In genomic region chrX:95675794-95676193, GRCh38 we compare ENCODE assay signal across 16 cellular contexts.
DNase-seq lines count a peak whose midpoint lies in the region; ATAC-seq, FAIRE-seq and TF ChIP-seq lines count a peak whose summit lies in the region.
"Had no signal": no experiment of that assay in that cellular context is flagged by ENCODE, and none has a peak within 500 bp of the region (broad histone marks: within the 10 kb centered on the region; RNA-seq: fewer than 3 reads in every experiment).

No MANE protein-coding gene starts in this region.

- TF ChIP-seq POLR2A in H1 (IDR thresholded peaks at IDR 0.05; ENCODE audit: control extremely low read depth in 1 of 2, low read depth in 2 of 2, low read length in 2 of 2) = no peak

- no peak overlapping the region for H2AK5ac ChIP-seq in H1 (ENCODE audit: low read depth, low read length)

- ATAC-seq in stimulated activated naive CD8-positive, alpha-beta T cell treated with anti-CD3 and anti-CD28 coated beads, Interleukin-15, Interleukin-2, amounts not matched to agents 100 U/mL and 50 U/mL, for 24 hours = no peak

- H3K4me1 ChIP-seq in H1 (replicated peaks in 1 of 4; ENCODE audit: control insufficient read depth in 3 of 4, insufficient read depth in 4 of 4, low read length in 3 of 4) (no peaks in the 10 kb centered on the region), smooth muscle cell (ENCODE audit: low read depth) (peaks cover 7% of the 10 kb centered on the region)

- DNase-seq in NCI-H446 treated with DMSO at 0.1 percent for 48 hours (lab: John Stamatoyannopoulos, UW) = peak; percentile 34
- DNase-seq in H1 (ENCODE audit: low read depth in 1 of 2, low spot score in 2 of 2) = no peak
- DNase-seq in fibroblast of the aortic adventitia (ENCODE audit: low read depth) = peak; percentile 17
- no peak for DNase-seq in smooth muscle cell (lab: John Stamatoyannopoulos, UW; ENCODE audit: unreplicated experiment)
- DNase-seq in NCI-H1092 (lab: John Stamatoyannopoulos, UW) = no peak
- no peak for DNase-seq in stimulated activated naive CD8-positive, alpha-beta T cell treated with anti-CD3 and anti-CD28 coated beads, Interleukin-15, Interleukin-2, amounts not matched to agents 100 U/mL and 50 U/mL, for 24 hours
- DNase-seq in putamen (ENCODE audit: low spot score) = no peak
- DNase-seq: C1 segment of cervical spinal cord; Calu3; CD4-positive, alpha-beta T cell; DND-41; GDM1; H7; IMR-90 had no signal

- no peak overlapping the region for H3K9ac ChIP-seq in H1 (replicated peaks in 1 of 4; ENCODE audit: extremely low read depth in 1 of 4, low read depth in 3 of 4, low read length in 3 of 4)
- H3K9ac ChIP-seq in smooth muscle cell (ENCODE audit: low read depth) = no peak overlapping the region

- H4K5ac ChIP-seq in H1 (ENCODE audit: insufficient read length, low read depth, low read length) = no peak overlapping the region

- H3K79me2 ChIP-seq in H1 (ENCODE audit: control insufficient read depth in 1 of 2, insufficient read depth in 2 of 2, low read length in 2 of 2) = no peaks in the 10 kb centered on the region
- no peaks in the 10 kb centered on the region for H3K79me2 ChIP-seq in smooth muscle cell (ENCODE audit: low read depth)

- no peak overlapping the region for H2AFZ ChIP-seq in H1 (ENCODE audit: low read length)
- H2AFZ ChIP-seq in smooth muscle cell (ENCODE audit: low read depth) = no peak overlapping the region

- H3K4ac ChIP-seq in H1 (replicated peaks; ENCODE audit: insufficient read length, low read depth, low read length) = no peak overlapping the region

- no peaks in the 10 kb centered on the region for H3K79me1 ChIP-seq in H1 (ENCODE audit: low read depth, low read length)

- H3K36me3 ChIP-seq in H1 (ENCODE audit: control insufficient read depth in 2 of 4, insufficient read depth in 4 of 4, low read length in 3 of 4) (no peaks in the 10 kb centered on the region), smooth muscle cell (ENCODE audit: low read depth) (no peaks in the 10 kb centered on the region)

- no peak overlapping the region for H2BK15ac ChIP-seq in H1 (ENCODE audit: low read length)

- H3K4me3 ChIP-seq in H1 (ENCODE audit: extremely low read depth in 1 of 4, insufficient read depth in 2 of 4, low read depth in 3 of 4, low read length in 4 of 4) (no peak overlapping the region), fibroblast of the aortic adventitia (ENCODE audit: low read depth, low read length) (no peak overlapping the region), smooth muscle cell (no peak overlapping the region)

- H2BK20ac ChIP-seq in H1 (ENCODE audit: low read length) = no peak overlapping the region

- H3K27me3 ChIP-seq in H1 (replicated peaks in 1 of 4; ENCODE audit: control insufficient read depth in 3 of 4, extremely low read depth in 1 of 4, insufficient read depth in 3 of 4, low read length in 3 of 4) (no peaks in the 10 kb centered on the region), smooth muscle cell (ENCODE audit: low read depth) (no peaks in the 10 kb centered on the region)

- H3K23me2 ChIP-seq in H1 (ENCODE audit: low read depth, low read length) = no peaks in the 10 kb centered on the region

- H3K4me2 ChIP-seq in H1 (ENCODE audit: insufficient read depth in 1 of 2, low read depth in 2 of 2, low read length in 2 of 2) = no peak overlapping the region
- H3K4me2 ChIP-seq in smooth muscle cell = peak overlapping the region; percentile 50

- H3K56ac ChIP-seq in H1 (replicated peaks; ENCODE audit: insufficient read length, low read depth, low read length) = no peak overlapping the region

- FAIRE-seq in H1 (lab: Jason Lieb, UNC) = peak; percentile 45
- FAIRE-seq: A204.1, GM12892 had no signal

- POLR2A ChIA-PET in H1 (lab: Charles Lee; ENCODE audit: partially characterized antibody) = no interaction called here

- H3F3A ChIP-seq in smooth muscle cell (ENCODE audit: low read depth) = no peaks in the 10 kb centered on the region

- H3K23ac ChIP-seq in H1 (ENCODE audit: insufficient read length) = no peak overlapping the region

- no peak overlapping the region for H3K18ac ChIP-seq in H1 (ENCODE audit: extremely low read depth, low read length)

- WGBS in H1 (ENCODE audit: extremely low coverage in 1 of 2, insufficient coverage in 1 of 2, insufficient read length in 1 of 2, insufficient replicate concordance in 2 of 2, low coverage in 1 of 2, low lambda C conversion rate in 2 of 2, missing lambda C conversion rate in 1 of 2), 2 experiments = 91% methylated on average over 3 of the region's 3 CpGs; no CpG with 5 or more reads in 1 of the 2 experiments
- WGBS in smooth muscle cell (ENCODE audit: low lambda C conversion rate) = 38% methylated on average over 3 of the region's 3 CpGs

- no peak overlapping the region for H3K14ac ChIP-seq in H1 (ENCODE audit: insufficient read length)

- H2BK5ac ChIP-seq in H1 (ENCODE audit: low read depth, low read length) = no peak overlapping the region

- H4K91ac ChIP-seq in H1 (replicated peaks; ENCODE audit: insufficient read length, low read length) = no peak overlapping the region

- TF ChIP-seq CTCF in H1 (IDR thresholded peaks at IDR 0.05; ENCODE audit: control extremely low read depth in 1 of 3, insufficient read depth in 1 of 3, low read depth in 1 of 3, low read length in 3 of 3) = no peak
- no peak for TF ChIP-seq CTCF in fibroblast of the aortic adventitia (IDR thresholded peaks at IDR 0.05; ENCODE audit: insufficient read depth, low read length)
- TF ChIP-seq CTCF in smooth muscle cell (IDR thresholded peaks at IDR 0.05; ENCODE audit: borderline replicate concordance, insufficient read depth, poor library complexity, severe bottlenecking) = no peak

- no peak overlapping the region for H2BK12ac ChIP-seq in H1 (ENCODE audit: low read depth, low read length)

- TF ChIP-seq RAD21 in H1 (IDR thresholded peaks at IDR 0.05 in 1 of 2, conservative IDR thresholded peaks at IDR 0.05 in 1 of 2; ENCODE audit: low read depth in 2 of 2, low read length in 2 of 2) = no peak

- H4K8ac ChIP-seq in H1 (ENCODE audit: extremely low read depth, insufficient read depth, low read length) = no peak overlapping the region

- no peaks in the 10 kb centered on the region for H3K9me3 ChIP-seq in H1 (ENCODE audit: insufficient read depth in 2 of 2, low read depth in 1 of 2, low read length in 1 of 2)
- no peaks in the 10 kb centered on the region for H3K9me3 ChIP-seq in smooth muscle cell (replicated peaks; ENCODE audit: low read depth)

- no peak for TF ChIP-seq EP300 in H1 (IDR thresholded peaks at IDR 0.05; ENCODE audit: borderline replicate concordance in 1 of 2, low read depth in 2 of 2, low read length in 2 of 2)

- H2BK120ac ChIP-seq in H1 (replicated peaks; ENCODE audit: low read depth, low read length) = no peak overlapping the region

- CTCF ChIA-PET in H1 (lab: Charles Lee; ENCODE audit: partially characterized antibody) = no interaction called here

- H4K20me1 ChIP-seq in H1 (replicated peaks in 1 of 2; ENCODE audit: control insufficient read depth in 1 of 2, insufficient read depth in 2 of 2, low read length in 2 of 2) = no peaks in the 10 kb centered on the region
- no peaks in the 10 kb centered on the region for H4K20me1 ChIP-seq in smooth muscle cell (ENCODE audit: low read depth)

- H3K27ac ChIP-seq in H1 (ENCODE audit: low read depth, low read length) = no peak overlapping the region
- H3K27ac ChIP-seq in smooth muscle cell (ENCODE audit: low read depth) = peak overlapping the region; percentile 55

TF ChIP-seq in H1, 55 proteins besides CTCF, POLR2A, EP300 and RAD21:
- no peak for TF ChIP-seq KDM4A (IDR thresholded peaks at IDR 0.05; ENCODE audit: low read depth, low read length, severe bottlenecking)
- TF ChIP-seq JUN (IDR thresholded peaks at IDR 0.05; ENCODE audit: low read depth, low read length) = no peak
- TF ChIP-seq SIX5 (IDR thresholded peaks at IDR 0.05; ENCODE audit: low read depth, low read length) = no peak
- TF ChIP-seq TEAD4 (IDR thresholded peaks at IDR 0.05; ENCODE audit: low read depth, low read length) = no peak
- no peak for TF ChIP-seq TAF7 (optimal IDR thresholded peaks at IDR 0.05; ENCODE audit: borderline replicate concordance, low read depth, low read length)

Comparison
In these comparisons a context has a peak if more than half of its experiments do, and no peak if none do; other contexts are left out.
1. DNase-seq: peak in NCI-H446 treated with DMSO at 0.1 percent for 48 hours (single experiment) and fibroblast of the aortic adventitia (single experiment); none in H1 (0 of 2), smooth muscle cell (single experiment), NCI-H1092 (single experiment), stimulated activated naive CD8-positive, alpha-beta T cell treated with anti-CD3 and anti-CD28 coated beads, Interleukin-15, Interleukin-2, amounts not matched to agents 100 U/mL and 50 U/mL, for 24 hours (single experiment) and putamen (single experiment).